17 cellular contexts compared by ENCODE assay signal in genomic region chr11:110772863-110773262, GRCh38.
DNase-seq lines count a peak whose midpoint lies in the region; TF ChIP-seq lines count a peak whose summit lies in the region.
"Had no signal": no experiment of that assay in that cellular context is flagged by ENCODE, and none has a peak within 500 bp of the region (broad histone marks: within the 10 kb centered on the region; RNA-seq: fewer than 3 reads in every experiment).

No MANE protein-coding gene starts in this region.

- no peaks in the 10 kb centered on the region for H3K4me1 ChIP-seq in mesenchymal stem cell (ENCODE audit: control insufficient read depth, insufficient read depth, low read depth, low read length)

- H2BK12ac ChIP-seq in mesenchymal stem cell (ENCODE audit: low read length in 2 of 2), result no peak overlapping the region

- H3K4me3 ChIP-seq in WERI-Rb-1 (ENCODE audit: low read depth, low read length), result no peak overlapping the region
- no peak overlapping the region for H3K4me3 ChIP-seq in mesenchymal stem cell (ENCODE audit: insufficient read depth in 1 of 2, low read depth in 1 of 2, low read length in 2 of 2)
- H3K4me3 ChIP-seq: BLaER1, GM23248 had no signal

- no peak overlapping the region for H3K18ac ChIP-seq in mesenchymal stem cell (ENCODE audit: low read depth in 1 of 2, low read length in 2 of 2)

- H2AFZ ChIP-seq in mesenchymal stem cell (ENCODE audit: low read depth, low read length), result no peak overlapping the region
- H2AFZ ChIP-seq: GM23248 had no signal

- H3K36me3 ChIP-seq in WERI-Rb-1 (no peaks in the 10 kb centered on the region), mesenchymal stem cell (ENCODE audit: control insufficient read depth in 1 of 2, insufficient read depth in 2 of 2, low read depth in 1 of 2, low read length in 2 of 2) (no peaks in the 10 kb centered on the region)
- H3K36me3 ChIP-seq: BLaER1 had no signal

- no peak overlapping the region for H2BK120ac ChIP-seq in mesenchymal stem cell (ENCODE audit: low read depth, low read length)

- in situ Hi-C loops in G401 (cut with HindIII; ENCODE audit: low sequenced_read_pairs), result no loop called here

- no peak overlapping the region for H2AK5ac ChIP-seq in mesenchymal stem cell (ENCODE audit: low read length, severe bottlenecking)

- DNase-seq in DMS 273 (lab: John Stamatoyannopoulos, UW; ENCODE audit: unreplicated experiment), result peak; percentile 3
- no peak for DNase-seq in DMS 273 treated with DMSO at 0.1 percent for 48 hours (lab: John Stamatoyannopoulos, UW)
- peak; percentile 7 for DNase-seq in HT1080 (ENCODE audit: low read depth)
- DNase-seq in WERI-Rb-1, result peak; percentile 61
- DNase-seq in mesenchymal stem cell, result no peak
- DNase-seq in glomerular visceral epithelial cell (ENCODE audit: extremely low spot score), result no peak
- DNase-seq in epidermal melanocyte (ENCODE audit: insufficient read length, low spot score), result no peak
- no peak for DNase-seq in G401 (ENCODE audit: low spot score)
- DNase-seq: 8988T; CD8-positive, alpha-beta memory T cell; GM23248; NCI-H1417 treated with DMSO at 0.1 percent for 48 hours; NCI-H2029; NCI-H2171 treated with DMSO at 0.1 percent for 48 hours; NCI-H774; SHP77 treated with DMSO at 0.1 percent for 48 hours had no signal

- H2BK15ac ChIP-seq in mesenchymal stem cell (ENCODE audit: low read depth, poor library complexity, severe bottlenecking), result no peak overlapping the region

- H3K27me3 ChIP-seq in WERI-Rb-1 (ENCODE audit: insufficient read depth, low read depth, severe bottlenecking), result no peaks in the 10 kb centered on the region
- no peaks in the 10 kb centered on the region for H3K27me3 ChIP-seq in mesenchymal stem cell (ENCODE audit: control insufficient read depth in 1 of 2, insufficient read depth in 1 of 2, low read length in 2 of 2)
- H3K27me3 ChIP-seq: BLaER1 had no signal

- H3K4me2 ChIP-seq in mesenchymal stem cell (ENCODE audit: low read length, poor library complexity, severe bottlenecking), result no peak overlapping the region
- H3K4me2 ChIP-seq: BLaER1 had no signal

- 82% methylated on average over 3 of the region's 3 CpGs for WGBS in mesenchymal stem cell

- TF ChIP-seq CTCF in WERI-Rb-1 (IDR thresholded peaks at IDR 0.05; ENCODE audit: low read depth, low read length), result peak; percentile 55

- H3K9ac ChIP-seq in mesenchymal stem cell (ENCODE audit: low read length), result no peak overlapping the region
- H3K9ac ChIP-seq: BLaER1, GM23248 had no signal

- H2BK5ac ChIP-seq in mesenchymal stem cell (ENCODE audit: low read depth, low read length, poor library complexity, severe bottlenecking), result no peak overlapping the region

- H3K23ac ChIP-seq in mesenchymal stem cell (ENCODE audit: low read length in 2 of 2), result no peak overlapping the region

- H3K9me3 ChIP-seq in WERI-Rb-1 (ENCODE audit: severe bottlenecking) (no peaks in the 10 kb centered on the region), mesenchymal stem cell (ENCODE audit: control insufficient read depth, low read length) (no peaks in the 10 kb centered on the region)
- H3K9me3 ChIP-seq: BLaER1 had no signal

- H3K79me1 ChIP-seq in mesenchymal stem cell (replicated peaks; ENCODE audit: low read length, poor library complexity, severe bottlenecking), result no peaks in the 10 kb centered on the region

- H4K8ac ChIP-seq in mesenchymal stem cell (ENCODE audit: low read length), result peak overlapping the region; percentile 57

- H3K27ac ChIP-seq in WERI-Rb-1, result no peak overlapping the region
- no peak overlapping the region for H3K27ac ChIP-seq in mesenchymal stem cell (ENCODE audit: low read length, poor library complexity, severe bottlenecking)
- H3K27ac ChIP-seq: BLaER1, GM23248 had no signal

- H4K91ac ChIP-seq in mesenchymal stem cell (ENCODE audit: low read length), result no peak overlapping the region

- no peak overlapping the region for H3K4ac ChIP-seq in mesenchymal stem cell (ENCODE audit: low read depth in 1 of 2, low read length in 2 of 2)

- H3K14ac ChIP-seq in mesenchymal stem cell (ENCODE audit: low read length in 2 of 2), result no peak overlapping the region

Comparison
In these comparisons a context has a peak if more than half of its experiments do, and no peak if none do; other contexts are left out.
1. DNase-seq: peak in DMS 273 (single experiment), HT1080 (single experiment) and WERI-Rb-1 (single experiment); none in DMS 273 treated with DMSO at 0.1 percent for 48 hours (single experiment), mesenchymal stem cell (single experiment), glomerular visceral epithelial cell (single experiment), epidermal melanocyte (single experiment) and G401 (single experiment).